25 cellular contexts compared by ENCODE assay signal in the genomic region with DNA sequence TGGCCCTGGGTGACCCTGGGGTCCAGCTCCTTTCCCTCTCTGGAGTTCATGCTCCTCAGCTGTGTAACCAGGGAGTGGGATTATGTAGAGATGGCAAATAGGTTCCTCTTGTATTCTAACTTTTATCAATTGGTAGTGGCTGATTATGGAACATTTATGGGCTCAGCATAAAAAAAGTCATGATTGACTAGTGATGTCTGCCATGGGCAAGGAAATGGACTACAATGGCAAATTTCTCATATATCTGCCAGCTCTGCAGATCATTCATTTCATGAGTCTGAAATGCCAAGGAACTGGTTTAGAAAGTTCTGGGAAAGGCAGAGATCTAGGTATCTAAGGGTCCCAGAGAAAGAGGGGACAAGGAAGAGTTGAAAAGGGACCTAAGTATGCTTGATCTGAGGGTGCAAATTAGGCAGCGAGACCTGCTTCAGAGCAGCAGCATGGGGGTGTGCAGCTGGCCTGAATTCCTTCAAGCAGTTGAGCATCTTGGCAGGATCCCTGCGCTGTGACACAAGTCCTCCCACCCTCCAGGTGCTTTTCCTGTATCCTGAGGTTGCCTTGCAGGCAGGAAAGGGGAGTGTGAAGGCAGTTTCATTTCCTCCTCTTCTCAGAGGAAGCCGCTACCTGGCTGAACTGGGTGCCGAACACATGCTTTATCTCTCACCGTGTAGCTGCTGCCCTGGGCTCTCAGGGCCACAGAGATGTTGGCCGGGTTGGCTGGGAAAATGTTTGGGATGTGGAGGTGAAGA. TPM values are rescaled to one million over a fixed set of nuclear protein-coding genes. Genes with fewer than 3 reads are reported as not detected.
DNase-seq lines count a peak whose midpoint lies in the region; ATAC-seq and TF ChIP-seq lines count a peak whose summit lies in the region.
"Had no signal": no experiment of that assay in that cellular context is flagged by ENCODE, and none has a peak within 500 bp of the region (broad histone marks: within the 10 kb centered on the region; RNA-seq: fewer than 3 reads in every experiment).

No MANE protein-coding gene starts in this region.

- H3K27me3 Mint-ChIP-seq in activated naive CD4-positive, alpha-beta T cell treated with anti-CD3 and anti-CD28 coated beads, Interleukin-2, amount 50 U/mL, for 24 hours = no peaks in the 10 kb centered on the region
- H3K27me3 Mint-ChIP-seq in stimulated activated naive B cell treated with anti-CD40 and anti-IgM and Interleukin-4, amounts not matched to agents 10 μg/mL and 1 μg/mL and 100 μg/mL, for 72 hours = no peaks in the 10 kb centered on the region
- H3K27me3 Mint-ChIP-seq: stimulated activated naive CD8-positive, alpha-beta T cell treated with anti-CD3 and anti-CD28 coated beads, Interleukin-15, amount 100 ng/mL, for 72 hours had no signal

- no peak overlapping the region for H3K4me3 ChIP-seq in PC-9
- H3K4me3 ChIP-seq: GM23338, prostate gland, thyroid gland had no signal

- peak overlapping the region; percentile 76; the same call in 1 of the 2 replicates for H3K4me2 ChIP-seq in PC-9
- H3K4me2 ChIP-seq: GM23338 had no signal

- H4K20me1 ChIP-seq in PC-9 (ENCODE audit: insufficient read depth) = no peaks in the 10 kb centered on the region

- peaks cover 10% of the 10 kb centered on the region for H3K36me3 Mint-ChIP-seq in activated naive CD4-positive, alpha-beta T cell treated with anti-CD3 and anti-CD28 coated beads, Interleukin-2, amount 50 U/mL, for 24 hours
- peaks cover 73 to 88% of the 10 kb centered on the region in 2 donors for H3K36me3 Mint-ChIP-seq in stimulated activated naive B cell treated with anti-CD40 and anti-IgM and Interleukin-4, amounts not matched to agents 10 μg/mL and 1 μg/mL and 100 μg/mL, for 72 hours
- H3K36me3 Mint-ChIP-seq: WTC11 had no signal

- H3K9me2 ChIP-seq in PC-9 (ENCODE audit: insufficient read depth) = no peaks in the 10 kb centered on the region

- H3F3A ChIP-seq in PC-9 (ENCODE audit: insufficient read depth, low read depth) = peaks cover 26% of the 10 kb centered on the region

- TF ChIP-seq CTCF in PC-9 (conservative IDR thresholded peaks at IDR 0.05) (no peak), foreskin keratinocyte (conservative IDR thresholded peaks at IDR 0.05) (no peak)

- H3K27me3 ChIP-seq in PC-9 (ENCODE audit: insufficient read depth, low read depth) (no peaks in the 10 kb centered on the region), foreskin keratinocyte (no peaks in the 10 kb centered on the region)
- H3K27me3 ChIP-seq: brain microvascular endothelial cell, thyroid gland had no signal

- peak; percentile 12 for ATAC-seq in foreskin keratinocyte
- no peak for ATAC-seq in stimulated activated naive B cell treated with anti-CD40 and anti-IgM and Interleukin-4, amounts not matched to agents 10 μg/mL and 1 μg/mL and 100 μg/mL, for 72 hours (replicated peaks)
- no peak for ATAC-seq in HG03280 (IDR thresholded peaks at IDR 0.05; ENCODE audit: unreplicated experiment)
- ATAC-seq: CD8-positive, alpha-beta T cell; GM23338; left cardiac atrium; stimulated activated naive CD8-positive, alpha-beta T cell treated with anti-CD3 and anti-CD28 coated beads, Interleukin-15, amount 100 ng/mL, for 72 hours; WTC11 had no signal

- no peaks in the 10 kb centered on the region for H3K79me2 ChIP-seq in PC-9 (ENCODE audit: low read depth)

- no peak for DNase-seq in activated naive CD4-positive, alpha-beta T cell (lab: John Stamatoyannopoulos, UW)
- DNase-seq in PC-9 (peak in 1 of 2 experiments; percentile 37), foreskin keratinocyte (no peak), NCI-H1417 (lab: John Stamatoyannopoulos, UW) (no peak), NCI-H524 (lab: John Stamatoyannopoulos, UW) (no peak)
- no peak for DNase-seq in stimulated activated naive B cell treated with anti-CD40 and anti-IgM and Interleukin-4, amounts not matched to agents 10 μg/mL and 1 μg/mL and 100 μg/mL, for 72 hours
- DNase-seq: activated CD4-positive, alpha-beta T cell treated with anti-CD3 and anti-CD28 coated beads, Interleukin-2, amount 50 U/mL, for 1 hour; activated naive CD4-positive, alpha-beta T cell treated with anti-CD3 and anti-CD28 coated beads for 36 hours; brain microvascular endothelial cell; CD8-positive, alpha-beta T cell; EL; erythroblast; foreskin melanocyte; hippocampal formation; left cardiac atrium; mesendoderm; NCI-H187 treated with DMSO at 0.1 percent for 48 hours; stimulated activated naive CD8-positive, alpha-beta T cell treated with anti-CD3 and anti-CD28 coated beads, Interleukin-15, amount 100 ng/mL, for 72 hours; T1000; thyroid gland had no signal

- peaks cover 26% of the 10 kb centered on the region for H3K4me1 ChIP-seq in PC-9 (replicated peaks; ENCODE audit: insufficient read depth)
- H3K4me1 ChIP-seq in foreskin keratinocyte = peaks cover 7% of the 10 kb centered on the region
- H3K4me1 ChIP-seq: prostate gland had no signal

- H3K36me3 ChIP-seq in PC-9 (ENCODE audit: low read depth) = no peaks in the 10 kb centered on the region
- H3K36me3 ChIP-seq: brain microvascular endothelial cell, prostate gland, thyroid gland had no signal

- POLR2A ChIA-PET in PC-9 (lab: Charles Lee; ENCODE audit: unreplicated experiment) = interaction anchor here (0.6 kb wide), 1 partner anchor 202 kb away, joined by 3 read pairs; no protein-coding TSS in a partner anchor

- no peak overlapping the region for H3K4me3 Mint-ChIP-seq in activated naive CD4-positive, alpha-beta T cell treated with anti-CD3 and anti-CD28 coated beads, Interleukin-2, amount 50 U/mL, for 24 hours
- no peak overlapping the region for H3K4me3 Mint-ChIP-seq in stimulated activated naive B cell treated with anti-CD40 and anti-IgM and Interleukin-4, amounts not matched to agents 10 μg/mL and 1 μg/mL and 100 μg/mL, for 72 hours
- H3K4me3 Mint-ChIP-seq: activated naive CD4-positive, alpha-beta T cell treated with anti-CD3 and anti-CD28 coated beads for 36 hours; CD8-positive, alpha-beta T cell; GM23338; stimulated activated naive CD8-positive, alpha-beta T cell treated with anti-CD3 and anti-CD28 coated beads, Interleukin-15, amount 100 ng/mL, for 72 hours; WTC11 had no signal

- H3K27ac Mint-ChIP-seq in activated naive CD4-positive, alpha-beta T cell treated with anti-CD3 and anti-CD28 coated beads, Interleukin-2, amount 50 U/mL, for 24 hours = peak overlapping the region; percentile 9
- H3K27ac Mint-ChIP-seq in stimulated activated naive B cell treated with anti-CD40 and anti-IgM and Interleukin-4, amounts not matched to agents 10 μg/mL and 1 μg/mL and 100 μg/mL, for 72 hours = peak overlapping the region; percentile 20
- H3K27ac Mint-ChIP-seq: activated naive CD4-positive, alpha-beta T cell treated with anti-CD3 and anti-CD28 coated beads for 36 hours; CD8-positive, alpha-beta T cell; GM23338; stimulated activated naive CD8-positive, alpha-beta T cell treated with anti-CD3 and anti-CD28 coated beads, Interleukin-15, amount 100 ng/mL, for 72 hours; WTC11 had no signal

- CTCF ChIA-PET in PC-9 (lab: Charles Lee) = interaction anchor here (0.6 kb wide), 1 partner anchor 764 kb away, joined by 6 read pairs; no protein-coding TSS in a partner anchor

- H3K27ac ChIP-seq in PC-9 (no peak overlapping the region), foreskin keratinocyte (no peak overlapping the region)
- H3K27ac ChIP-seq: brain microvascular endothelial cell, prostate gland had no signal

- H3K9me3 Mint-ChIP-seq in activated naive CD4-positive, alpha-beta T cell treated with anti-CD3 and anti-CD28 coated beads, Interleukin-2, amount 50 U/mL, for 24 hours = no peaks in the 10 kb centered on the region
- H3K9me3 Mint-ChIP-seq in stimulated activated naive B cell treated with anti-CD40 and anti-IgM and Interleukin-4, amounts not matched to agents 10 μg/mL and 1 μg/mL and 100 μg/mL, for 72 hours = no peaks in the 10 kb centered on the region
- H3K9me3 Mint-ChIP-seq: activated naive CD4-positive, alpha-beta T cell treated with anti-CD3 and anti-CD28 coated beads for 36 hours; CD8-positive, alpha-beta T cell; GM23338; stimulated activated naive CD8-positive, alpha-beta T cell treated with anti-CD3 and anti-CD28 coated beads, Interleukin-15, amount 100 ng/mL, for 72 hours; WTC11 had no signal

- H3K4me1 Mint-ChIP-seq in activated naive CD4-positive, alpha-beta T cell treated with anti-CD3 and anti-CD28 coated beads, Interleukin-2, amount 50 U/mL, for 24 hours = no peaks in the 10 kb centered on the region
- H3K4me1 Mint-ChIP-seq in stimulated activated naive B cell treated with anti-CD40 and anti-IgM and Interleukin-4, amounts not matched to agents 10 μg/mL and 1 μg/mL and 100 μg/mL, for 72 hours = peaks cover 48 to 72% of the 10 kb centered on the region in 2 donors
- H3K4me1 Mint-ChIP-seq: stimulated activated naive CD8-positive, alpha-beta T cell treated with anti-CD3 and anti-CD28 coated beads, Interleukin-15, amount 100 ng/mL, for 72 hours had no signal

- H2AFZ ChIP-seq in PC-9 = no peak overlapping the region
- H2AFZ ChIP-seq: GM23338 had no signal

- intact Hi-C loops in PC-9 (cut with micrococcal nuclease; ENCODE audit: unreplicated experiment) = loop anchor here (2.0 kb wide), 1 partner anchor 17 kb away; a partner anchor contains a TSS

- no TSS peak for BruUV-seq in PC-9 (replicated peaks; lab: Mats Ljungman, UMichigan)

- H3K9me3 ChIP-seq in PC-9 (ENCODE audit: insufficient read depth, low read depth) = no peaks in the 10 kb centered on the region
- H3K9me3 ChIP-seq: prostate gland, thyroid gland had no signal

RNA-seq across cellular contexts. Expression of a gene that starts 10.4 kb away (rescaled TPM):
- total RNA-seq in PC-9 (2021) (2.7 and 5.5 TPM in 2 replicates), foreskin keratinocyte (2.6 and 7.5 TPM in 2 replicates)
- 2.4 and 10.3 TPM in 2 replicates for polyA plus RNA-seq in foreskin keratinocyte

RNA-seq across cellular contexts. Expression of a gene that starts 17.3 kb away (rescaled TPM):
- total RNA-seq in PC-9 (2021) (54.4 and 90.3 TPM in 2 replicates), foreskin keratinocyte (79.5 and 103 TPM in 2 replicates)
- 73.2 and 93.9 TPM in 2 replicates for polyA plus RNA-seq in foreskin keratinocyte
- total RNA-seq: CD8-positive, alpha-beta T cell had no signal

RNA-seq across cellular contexts. Expression of a gene that starts 27.6 kb away (rescaled TPM):
- total RNA-seq in PC-9 (2021) (104 and 105 TPM in 2 replicates), foreskin keratinocyte (61.9 and 67.3 TPM in 2 replicates)
- 71.2 and 75.8 TPM in 2 replicates for polyA plus RNA-seq in foreskin keratinocyte

RNA-seq across cellular contexts. Expression of a gene that starts 29.9 kb away (rescaled TPM):
- 0.74 and 3.3 TPM in 2 replicates for total RNA-seq in PC-9 (2021)
- 0.14 and 0.18 TPM in 2 replicates for total RNA-seq in foreskin keratinocyte
- 0.07 and 0.16 TPM in 2 replicates for polyA plus RNA-seq in foreskin keratinocyte
- polyA plus RNA-seq: GM23338 had no signal

RNA-seq across cellular contexts. Expression of a gene that starts 35.2 kb away (rescaled TPM):
- total RNA-seq in PC-9 (2021) (135 and 160 TPM in 2 replicates), foreskin keratinocyte (70.3 and 88.3 TPM in 2 replicates)
- polyA plus RNA-seq in foreskin keratinocyte = 133 and 152 TPM in 2 replicates
